ENCODE assay signal across 8 cellular contexts in genomic region chr10:73529089-73529832, GRCh38. TPM values are rescaled to one million over a fixed set of nuclear protein-coding genes. Genes with fewer than 3 reads are reported as not detected.
DNase-seq lines count a peak whose midpoint lies in the region; FAIRE-seq and TF ChIP-seq lines count a peak whose summit lies in the region.

No MANE protein-coding gene starts in this region.

- no peak overlapping the region for H3K9ac ChIP-seq in MM.1S (ENCODE audit: low read length)

- intact Hi-C loops in ovary (cut with DNase I) = loop anchor here in 1 of 4 donors (2.0 kb wide), 1 partner anchor 112 kb away; the partner anchor contains the start of gene MYOZ1
- intact Hi-C loops in vagina (cut with DNase I) = no loop called here

- H3K27ac ChIP-seq in MM.1S (ENCODE audit: low read length) = no peak overlapping the region
- no peak overlapping the region for H3K27ac ChIP-seq in ovary
- no peak overlapping the region for H3K27ac ChIP-seq in vagina

- peak; percentile 75 for TF ChIP-seq CTCF in MM.1S (IDR thresholded peaks at IDR 0.05; ENCODE audit: low read length)
- TF ChIP-seq CTCF in ovary (IDR thresholded peaks at IDR 0.05) = peak; percentile 80 to 86 (median 86)
- peak; percentile 60 to 95 (median 92) for TF ChIP-seq CTCF in vagina (IDR thresholded peaks at IDR 0.05)

- H3K27me3 ChIP-seq in MM.1S (replicated peaks; ENCODE audit: insufficient read depth, low read length) (no peaks in the 10 kb centered on the region), ovary (no peaks in the 10 kb centered on the region), vagina (no peaks in the 10 kb centered on the region)

- H3K9me3 ChIP-seq in MM.1S (replicated peaks; ENCODE audit: insufficient read depth, low read length) (no peaks in the 10 kb centered on the region), ovary (no peaks in the 10 kb centered on the region), vagina (no peaks in the 10 kb centered on the region)

- peak; percentile 82 for FAIRE-seq in frontal cortex (lab: Jason Lieb, UNC)

- no peak overlapping the region for H3K4me2 ChIP-seq in MM.1S (ENCODE audit: low read depth, low read length)

- H2AFZ ChIP-seq in MM.1S (ENCODE audit: low read length) = no peak overlapping the region

- no peak overlapping the region for H3K4me3 ChIP-seq in MM.1S (ENCODE audit: low read length)
- no peak overlapping the region for H3K4me3 ChIP-seq in ovary
- H3K4me3 ChIP-seq in vagina = no peak overlapping the region

- DNase-seq in NCI-H1417 (lab: John Stamatoyannopoulos, UW) (peak; percentile 17 to 75 (median 75)), NCI-H1417 treated with DMSO at 0.1 percent for 48 hours (lab: John Stamatoyannopoulos, UW) (no peak), MM.1S (peak; percentile 82), SHP77 (lab: John Stamatoyannopoulos, UW) (peak; percentile 36), frontal cortex (ENCODE audit: low spot score in 2 of 2) (peak; percentile 33 to 68), ovary (peak in 4 of 5 donors; percentile 34 to 54 (median 42)), vagina (ENCODE audit: extremely low spot score in 2 of 2) (no peak)
- peak; percentile 33 for DNase-seq in activated naive CD4-positive, alpha-beta T cell treated with Interleukin-2 at 50 U/mL for 16 hours

- TF ChIP-seq EP300 in ovary (IDR thresholded peaks at IDR 0.05) = no peak

- no peaks in the 10 kb centered on the region for H3K79me2 ChIP-seq in MM.1S (ENCODE audit: low read length)

- H3K4me1 ChIP-seq in MM.1S (ENCODE audit: low read length) (no peaks in the 10 kb centered on the region), ovary (ENCODE audit: insufficient read depth) (no peaks in the 10 kb centered on the region), vagina (no peaks in the 10 kb centered on the region)

- no peaks in the 10 kb centered on the region for H4K20me1 ChIP-seq in MM.1S (ENCODE audit: insufficient read depth, low read length)

- 94 to 98% (median 95%) methylated on average over 5 of the region's 5 CpGs for WGBS in ovary, 3 donors

- no peaks in the 10 kb centered on the region for H3K36me3 ChIP-seq in MM.1S (replicated peaks; ENCODE audit: insufficient read depth, low read length)
- H3K36me3 ChIP-seq in ovary = no peaks in the 10 kb centered on the region
- H3K36me3 ChIP-seq in vagina = peaks cover 0 to 27% of the 10 kb centered on the region in 2 donors

- TF ChIP-seq POLR2A in ovary (IDR thresholded peaks at IDR 0.05) (no peak), vagina (IDR thresholded peaks at IDR 0.05) (no peak)

- no peaks in the 10 kb centered on the region for H3K9me2 ChIP-seq in MM.1S (replicated peaks; ENCODE audit: insufficient read depth, low read length)

- H3F3A ChIP-seq in MM.1S (ENCODE audit: insufficient read depth, low read length) = no peaks in the 10 kb centered on the region

RNA-seq across cellular contexts. Expression of gene PPP3CB, which starts 33.4 kb away (rescaled TPM):
- total RNA-seq in frontal cortex (111 TPM), ovary (10 to 100 TPM; 36.8 to 59.9 (median 55.0) TPM), vagina (46.2 TPM)
- polyA plus RNA-seq in ovary = 10 to 100 TPM; 31.2 to 78.2 TPM

Comparison
In these comparisons a context has a peak if more than half of its experiments do, and no peak if none do; other contexts are left out.
1. DNase-seq: peak in NCI-H1417 (3 of 3), MM.1S (single experiment), SHP77 (2 of 2), activated naive CD4-positive, alpha-beta T cell treated with Interleukin-2 at 50 U/mL for 16 hours (single experiment), frontal cortex (2 of 2) and ovary (4 of 5); none in NCI-H1417 treated with DMSO at 0.1 percent for 48 hours (single experiment) and vagina (0 of 2).
2. Peak in every context shown above with its lines, with median percentiles within 50 percentile points of each other: CTCF ChIP-seq.